In the genomic region with DNA sequence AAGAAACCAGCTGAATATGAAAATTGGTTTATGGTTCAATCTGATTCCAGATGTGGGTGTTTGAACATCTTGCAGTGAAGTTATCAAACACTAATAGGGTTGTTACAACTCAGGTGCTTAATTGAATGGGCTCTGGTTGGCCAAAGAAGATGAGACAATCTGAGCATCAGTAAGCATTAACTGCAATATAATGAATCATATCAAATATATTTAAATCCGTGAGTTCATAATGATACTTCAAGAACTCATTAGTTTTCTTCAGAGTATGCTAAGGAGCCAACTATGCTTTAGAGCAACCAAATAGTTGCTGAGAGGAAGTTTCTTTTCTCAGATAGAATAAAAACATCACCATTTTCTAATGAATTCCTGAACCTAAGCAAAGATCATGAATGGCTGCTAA, we compare ENCODE assay signal across 32 cellular contexts.
"Had no signal": no experiment of that assay in that cellular context is flagged by ENCODE, and none has a peak within 500 bp of the region (broad histone marks: within the 10 kb centered on the region; RNA-seq: fewer than 3 reads in every experiment).

No MANE protein-coding gene starts in this region.

- DNase-seq: activated CD4-positive, alpha-beta memory T cell treated with anti-CD3 and anti-CD28 coated beads, Interleukin-2, amount 10 ng/mL, durations not matched to agents 7 days and 5 days; activated CD4-positive, alpha-beta T cell treated with anti-CD3 and anti-CD28 coated beads for 1 hour; activated CD4-positive, alpha-beta T cell treated with anti-CD3 and anti-CD28 coated beads for 36 hours; activated CD4-positive, alpha-beta T cell treated with anti-CD3 and anti-CD28 coated beads for 48 hours; activated CD4-positive, alpha-beta T cell treated with anti-CD3 and anti-CD28 coated beads, Interleukin-2, amount 10 ng/mL, durations not matched to agents 7 days and 5 days; activated CD4-positive, alpha-beta T cell treated with anti-CD3 and anti-CD28 coated beads, Interleukin-2, amount 50 U/mL, for 48 hours; activated CD4-positive, CD25-positive, alpha-beta regulatory T cell; activated CD8-positive, alpha-beta memory T cell treated with anti-CD3 and anti-CD28 coated beads for 24 hours; activated CD8-positive, alpha-beta memory T cell treated with anti-CD3 and anti-CD28 coated beads, Interleukin-2, amount 10 ng/mL, durations not matched to agents 7 days and 5 days; activated CD8-positive, alpha-beta memory T cell treated with anti-CD3 and anti-CD28 coated beads, Interleukin-2, amount 50 U/mL, for 48 hours; activated CD8-positive, alpha-beta T cell treated with anti-CD3 and anti-CD28 coated beads, Interleukin-2, amount 10 ng/mL, durations not matched to agents 7 days and 5 days; activated effector memory CD4-positive, alpha-beta T cell treated with Interleukin-2 at 50 U/mL for 16 hours; activated gamma-delta T cell; activated naive CD4-positive, alpha-beta T cell treated with anti-CD3 and anti-CD28 coated beads, Interleukin-2, amount 10 ng/mL, durations not matched to agents 7 days and 5 days; activated naive CD4-positive, alpha-beta T cell treated with Interleukin-2 at 50 U/mL for 16 hours; activated naive CD8-positive, alpha-beta T cell treated with anti-CD3 and anti-CD28 coated beads, Interleukin-2, amount 10 ng/mL, durations not matched to agents 7 days and 5 days; activated naive CD8-positive, alpha-beta T cell treated with anti-CD3 and anti-CD28 coated beads, Interleukin-2, amount 50 U/mL, for 24 hours; activated T-cell treated with anti-CD3 and anti-CD28 coated beads, Interleukin-2, amount 50 U/mL, for 24 hours; activated T-cell treated with anti-CD3 and anti-CD28 coated beads, Interleukin-2, amount 50 U/mL, for 48 hours; amygdala; anterior cingulate cortex; caudate nucleus; cerebellar nuclear complex; colonic mucosa; T-helper 2 cell; T-helper 9 cell; WERI-Rb-1 had no signal

- H3K27ac ChIP-seq: ascending aorta, cardiac muscle cell, colonic mucosa, WERI-Rb-1 had no signal

- ATAC-seq: activated CD4-positive, alpha-beta T cell treated with anti-CD3 and anti-CD28 coated beads for 36 hours; activated CD8-positive, alpha-beta memory T cell treated with anti-CD3 and anti-CD28 coated beads, Interleukin-2, amount 10 ng/mL, durations not matched to agents 7 days and 5 days; activated CD8-positive, alpha-beta T cell treated with anti-CD3 and anti-CD28 coated beads, Interleukin-2, amount 10 ng/mL, durations not matched to agents 7 days and 5 days; activated naive CD8-positive, alpha-beta T cell treated with anti-CD3 and anti-CD28 coated beads, Interleukin-2, amount 50 U/mL, for 24 hours; WTC11 had no signal

- FAIRE-seq: bronchial epithelial cell, TTC549 had no signal
